Comparison of ENCODE assay signal across 8 cellular contexts in genomic region chr2:8836979-8837794, GRCh38.
DNase-seq lines count a peak whose midpoint lies in the region; ATAC-seq lines count a peak whose summit lies in the region.

TSS of gene KIDINS220 (minus strand) at chr2:8837613. CDS start at chr2:8827093, 10,520 bp downstream.

- peak; percentile 88 for ATAC-seq in GM19035 (IDR thresholded peaks at IDR 0.05; ENCODE audit: unreplicated experiment)
- peak; percentile 94 for ATAC-seq in HG03342 (IDR thresholded peaks at IDR 0.05; ENCODE audit: unreplicated experiment)

- no peaks in the 10 kb centered on the region for H3K27me3 ChIP-seq in layer of hippocampus (ENCODE audit: control insufficient read depth, insufficient read depth, low read length)

- H3K27ac ChIP-seq in cingulate gyrus (ENCODE audit: low read depth, low read length) (peak within 1 kb of the TSS; percentile 58), layer of hippocampus (ENCODE audit: low read depth, low read length) (peak within 1 kb of the TSS; percentile 56)

- peak; percentile 61 to 77 for DNase-seq in AML-193 (lab: John Stamatoyannopoulos, UW)
- peak; percentile 75 to 83 for DNase-seq in NCI-H446 (lab: John Stamatoyannopoulos, UW)
- peak; percentile 87 for DNase-seq in activated CD4-positive, alpha-beta T cell treated with anti-CD3 and anti-CD28 coated beads for 48 hours
- DNase-seq in stimulated activated CD4-positive, alpha-beta T cell treated with anti-CD3 and anti-CD28 coated beads, Interleukin-1b, Interleukin-23, amount 100 ng/mL, for 4 hours (ENCODE audit: low read depth in 2 of 2) = peak; percentile 80

Comparison
In these comparisons a context has a peak if more than half of its experiments do, and no peak if none do; other contexts are left out.
1. Peak in every context shown above with its lines: DNase-seq, ATAC-seq and H3K27ac ChIP-seq.